ENCODE assay signal across 10 cellular contexts in genomic region chr3:44021646-44022594, GRCh38.
DNase-seq lines count a peak whose midpoint lies in the region; ATAC-seq and TF ChIP-seq lines count a peak whose summit lies in the region.
"Had no signal": no experiment of that assay in that cellular context is flagged by ENCODE, and none has a peak within 500 bp of the region (broad histone marks: within the 10 kb centered on the region; RNA-seq: fewer than 3 reads in every experiment).

No MANE protein-coding gene starts in this region.

- H4K20me1 ChIP-seq in BLaER1, result peaks cover 5% of the 10 kb centered on the region; the same call in 1 of the 2 replicates

- H3K4me1 ChIP-seq in BLaER1 (peaks cover 15% of the 10 kb centered on the region), HUES64 (ENCODE audit: insufficient read depth, low read length) (peaks cover 38% of the 10 kb centered on the region), esophagus muscularis mucosa (peaks cover 7 to 11% (median 10%) of the 10 kb centered on the region in 4 donors), neuron (ENCODE audit: insufficient read depth, low read length) (no peaks in the 10 kb centered on the region), Caco-2 (no peaks in the 10 kb centered on the region)

- no peaks in the 10 kb centered on the region for H3K9me3 Mint-ChIP-seq in Caco-2 (ENCODE audit: unreplicated experiment)

- H3K27ac Mint-ChIP-seq in Caco-2 (ENCODE audit: unreplicated experiment), result no peak overlapping the region

- no peaks in the 10 kb centered on the region for H3K4me1 Mint-ChIP-seq in Caco-2 (ENCODE audit: low read depth, unreplicated experiment)

- no TSS peak for BruUV-seq in Caco-2 (replicated peaks; lab: Mats Ljungman, UMichigan)

- WGBS in HUES64, result 3% methylated on average over 53 of the region's 53 CpGs
- 7% methylated on average over 37 of the region's 53 CpGs for WGBS in esophagus muscularis mucosa

- no peaks in the 10 kb centered on the region for H3K27me3 Mint-ChIP-seq in Caco-2 (ENCODE audit: insufficient read depth, unreplicated experiment)

- H3K27me3 ChIP-seq in BLaER1 (peaks cover 35% of the 10 kb centered on the region), HUES64 (ENCODE audit: insufficient read depth, low read length) (peaks cover 28% of the 10 kb centered on the region), esophagus muscularis mucosa (peaks cover 0 to 67% (median 21%) of the 10 kb centered on the region in 4 donors), neuron (ENCODE audit: insufficient read depth, low read length) (peaks cover 48% of the 10 kb centered on the region), Caco-2 (replicated peaks; ENCODE audit: control insufficient read depth, insufficient read depth, low read length) (no peaks in the 10 kb centered on the region)

- H3K4me2 ChIP-seq in BLaER1, result peak overlapping the region; percentile 12; the same call in 1 of the 2 replicates

- no peak for TF ChIP-seq POLR2A in esophagus muscularis mucosa (IDR thresholded peaks at IDR 0.05; ENCODE audit: low read depth)

- peak; percentile 84 for DNase-seq in esophagus muscularis mucosa (ENCODE audit: extremely low spot score)
- DNase-seq in activated CD4-positive, alpha-beta T cell treated with anti-CD3 and anti-CD28 coated beads, Interleukin-2, amount 50 U/mL, for 48 hours, result no peak
- no peak for DNase-seq in Caco-2
- no peak for DNase-seq in AG08396 (ENCODE audit: low spot score)
- DNase-seq: DMS79, NCI-H1092 treated with DMSO at 0.1 percent for 48 hours had no signal

- no peak overlapping the region for H3K4me3 Mint-ChIP-seq in Caco-2 (ENCODE audit: unreplicated experiment)

- intact Hi-C loops in esophagus muscularis mucosa (cut with DNase I), result no loop called here
- intact Hi-C loops in Caco-2 (cut with micrococcal nuclease; ENCODE audit: unreplicated experiment), result no loop called here

- ATAC-seq in GM18909 (IDR thresholded peaks at IDR 0.05; ENCODE audit: poor library complexity, unreplicated experiment), result no peak

- TF ChIP-seq EP300 in esophagus muscularis mucosa (IDR thresholded peaks at IDR 0.05), result no peak

- no peak overlapping the region for H3K9ac ChIP-seq in BLaER1
- H3K9ac ChIP-seq in HUES64 (ENCODE audit: low read depth, low read length), result peak overlapping the region; percentile 33; the same call in 1 of the 2 replicates

- H3K36me3 Mint-ChIP-seq in Caco-2 (ENCODE audit: insufficient read depth, unreplicated experiment), result peaks cover 3% of the 10 kb centered on the region

- no peak for TF ChIP-seq CTCF in esophagus muscularis mucosa (IDR thresholded peaks at IDR 0.05)
- TF ChIP-seq CTCF in Caco-2 (IDR thresholded peaks at IDR 0.05; ENCODE audit: insufficient read depth in 1 of 2, low read depth in 1 of 2, low read length in 1 of 2, severe bottlenecking in 1 of 2, unreplicated experiment in 1 of 2), result no peak

- peaks cover 7% of the 10 kb centered on the region for H3K9me3 ChIP-seq in BLaER1
- H3K9me3 ChIP-seq in HUES64 (ENCODE audit: insufficient read depth, low read depth, low read length), result no peaks in the 10 kb centered on the region
- no peaks in the 10 kb centered on the region for H3K9me3 ChIP-seq in esophagus muscularis mucosa
- H3K9me3 ChIP-seq in neuron (ENCODE audit: low read length), result no peaks in the 10 kb centered on the region
- no peaks in the 10 kb centered on the region for H3K9me3 ChIP-seq in Caco-2

- no peak overlapping the region for H3K27ac ChIP-seq in BLaER1
- H3K27ac ChIP-seq in HUES64 (ENCODE audit: low read depth, low read length), result no peak overlapping the region
- H3K27ac ChIP-seq in esophagus muscularis mucosa (replicated peaks in 1 of 4), result no peak overlapping the region

- H2AFZ ChIP-seq in neuron (ENCODE audit: low read depth, low read length), result peak overlapping the region; percentile 48

- POLR2A ChIA-PET in Caco-2 (lab: Charles Lee), result no interaction called here

- CTCF ChIA-PET in Caco-2 (lab: Charles Lee), result no interaction called here

- no peak overlapping the region for H3K4me3 ChIP-seq in BLaER1
- peak overlapping the region; percentile 63 for H3K4me3 ChIP-seq in HUES64 (ENCODE audit: low read length)
- H3K4me3 ChIP-seq in esophagus muscularis mucosa, result peak overlapping the region; percentile 17 to 42 (median 33)
- H3K4me3 ChIP-seq in neuron (ENCODE audit: low read length), result no peak overlapping the region
- no peak overlapping the region for H3K4me3 ChIP-seq in Caco-2 (ENCODE audit: low read depth, low read length)

- H3K36me3 ChIP-seq in BLaER1 (no peaks in the 10 kb centered on the region), HUES64 (ENCODE audit: insufficient read depth, low read length) (no peaks in the 10 kb centered on the region), esophagus muscularis mucosa (no peaks in the 10 kb centered on the region), neuron (ENCODE audit: insufficient read depth, low read length) (no peaks in the 10 kb centered on the region), Caco-2 (ENCODE audit: control insufficient read depth, insufficient read depth, low read length) (no peaks in the 10 kb centered on the region)

Comparison
In these comparisons a context has a peak if more than half of its experiments do, and no peak if none do; other contexts are left out.
1. H3K4me3 ChIP-seq: peak in HUES64 (single experiment) and esophagus muscularis mucosa (4 of 4); none in BLaER1 (single experiment), neuron (single experiment) and Caco-2 (single experiment).